Comparison of ENCODE assay signal across 1 cellular context in the genomic region with DNA sequence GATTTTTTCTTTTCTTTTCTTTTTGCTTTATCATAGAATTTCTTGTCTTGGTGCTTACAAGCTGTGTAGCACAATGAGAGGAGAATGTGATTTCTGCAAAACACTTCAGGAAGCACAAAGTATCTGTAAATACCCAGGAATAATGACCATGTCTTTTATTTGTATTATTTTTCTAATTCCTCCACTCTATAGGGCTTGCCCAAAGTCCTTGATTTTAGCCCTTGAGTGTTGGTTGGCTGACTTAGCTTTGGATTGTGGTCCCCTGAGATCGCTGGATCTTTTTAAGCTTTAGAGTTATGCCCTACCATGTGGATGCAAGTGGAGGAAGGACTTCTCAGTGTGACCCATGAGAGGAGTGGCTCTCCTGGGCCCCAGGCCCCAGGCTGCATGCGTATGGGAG. TPM values are rescaled to one million over a fixed set of nuclear protein-coding genes. Genes with fewer than 3 reads are reported as not detected.
"Had no signal": no experiment of that assay in that cellular context is flagged by ENCODE, and none has a peak within 500 bp of the region (broad histone marks: within the 10 kb centered on the region; RNA-seq: fewer than 3 reads in every experiment).

No MANE protein-coding gene starts in this region.

RNA-seq across cellular contexts. Expression of a gene that starts 52.2 kb away (rescaled TPM):
- total RNA-seq: HepG2 had no signal
- polyA plus RNA-seq: HepG2 had no signal
